In genomic region chr9:138073408-138073807, GRCh38 we compare ENCODE assay signal across 19 cellular contexts.
"Had no signal": no experiment of that assay in that cellular context is flagged by ENCODE, and none has a peak within 500 bp of the region (broad histone marks: within the 10 kb centered on the region; RNA-seq: fewer than 3 reads in every experiment).

No MANE protein-coding gene starts in this region.

- DNase-seq: activated CD4-positive, alpha-beta T cell treated with anti-CD3 and anti-CD28 coated beads, Interleukin-2, amount 50 U/mL, for 4 hours; activated CD4-positive, CD25-positive, alpha-beta regulatory T cell treated with anti-CD3 and anti-CD28 coated beads, Interleukin-2, amount 50 U/mL, for 72 hours; activated CD8-positive, alpha-beta memory T cell treated with anti-CD3 and anti-CD28 coated beads, Interleukin-2, amount 10 ng/mL, durations not matched to agents 7 days and 5 days; activated T-cell treated with anti-CD3 and anti-CD28 coated beads, Interleukin-2, amount 50 U/mL, for 1 hour; effector memory CD4-positive, alpha-beta T cell; foreskin melanocyte; lower lobe of right lung; stimulated activated CD4-positive, alpha-beta T cell treated with anti-CD3 and anti-CD28 coated beads, Interleukin-4, amount 100 ng/mL, for 1 hour; stimulated activated naive CD4-positive, alpha-beta T cell; T-helper 1 cell; T1000 had no signal

- H3K9me3 Mint-ChIP-seq: activated naive CD4-positive, alpha-beta T cell treated with anti-CD3 and anti-CD28 coated beads, Interleukin-2, amount 50 U/mL, for 24 hours; activated T-helper 2 cell treated with anti-CD3 and anti-CD28 coated beads, Interferon-gamma antibody, Interleukin-2, Interleukin-4, amounts not matched to agents 10 μg/mL and 5 μg/mL and 100 μg/mL, durations not matched to agents 14 hours and 24 hours and 36 hours; central memory CD8-positive, alpha-beta T cell had no signal

- ATAC-seq: activated CD8-positive, alpha-beta memory T cell treated with anti-CD3 and anti-CD28 coated beads, Interleukin-2, amount 10 ng/mL, durations not matched to agents 7 days and 5 days; lower lobe of right lung; pancreas had no signal

- H3K27ac Mint-ChIP-seq: activated CD8-positive, alpha-beta memory T cell treated with anti-CD3 and anti-CD28 coated beads, Interleukin-2, amount 10 ng/mL, durations not matched to agents 7 days and 5 days; activated naive CD4-positive, alpha-beta T cell treated with anti-CD3 and anti-CD28 coated beads, Interleukin-2, amount 50 U/mL, for 24 hours; activated T-helper 2 cell treated with anti-CD3 and anti-CD28 coated beads, Interferon-gamma antibody, Interleukin-2, Interleukin-4, amounts not matched to agents 10 μg/mL and 5 μg/mL and 100 μg/mL, durations not matched to agents 14 hours and 24 hours and 36 hours had no signal

- H3K4me1 Mint-ChIP-seq: activated CD8-positive, alpha-beta memory T cell treated with anti-CD3 and anti-CD28 coated beads, Interleukin-2, amount 10 ng/mL, durations not matched to agents 7 days and 5 days; activated naive CD4-positive, alpha-beta T cell treated with anti-CD3 and anti-CD28 coated beads, Interleukin-2, amount 50 U/mL, for 24 hours; central memory CD8-positive, alpha-beta T cell had no signal

- H3K36me3 Mint-ChIP-seq: activated CD8-positive, alpha-beta memory T cell treated with anti-CD3 and anti-CD28 coated beads, Interleukin-2, amount 10 ng/mL, durations not matched to agents 7 days and 5 days; activated naive CD4-positive, alpha-beta T cell treated with anti-CD3 and anti-CD28 coated beads, Interleukin-2, amount 50 U/mL, for 24 hours had no signal

- H3K4me3 Mint-ChIP-seq: activated CD8-positive, alpha-beta memory T cell treated with anti-CD3 and anti-CD28 coated beads, Interleukin-2, amount 10 ng/mL, durations not matched to agents 7 days and 5 days; activated naive CD4-positive, alpha-beta T cell treated with anti-CD3 and anti-CD28 coated beads, Interleukin-2, amount 50 U/mL, for 24 hours; central memory CD8-positive, alpha-beta T cell had no signal

- H3K27ac ChIP-seq: adrenal gland, epithelial cell of prostate, lower lobe of right lung, pancreas, SK-N-MC, tibial nerve had no signal

- FAIRE-seq: pancreas had no signal

- H3K27me3 Mint-ChIP-seq: activated CD8-positive, alpha-beta memory T cell treated with anti-CD3 and anti-CD28 coated beads, Interleukin-2, amount 10 ng/mL, durations not matched to agents 7 days and 5 days had no signal
